ENCODE assay signal across 7 cellular contexts in the genomic region with DNA sequence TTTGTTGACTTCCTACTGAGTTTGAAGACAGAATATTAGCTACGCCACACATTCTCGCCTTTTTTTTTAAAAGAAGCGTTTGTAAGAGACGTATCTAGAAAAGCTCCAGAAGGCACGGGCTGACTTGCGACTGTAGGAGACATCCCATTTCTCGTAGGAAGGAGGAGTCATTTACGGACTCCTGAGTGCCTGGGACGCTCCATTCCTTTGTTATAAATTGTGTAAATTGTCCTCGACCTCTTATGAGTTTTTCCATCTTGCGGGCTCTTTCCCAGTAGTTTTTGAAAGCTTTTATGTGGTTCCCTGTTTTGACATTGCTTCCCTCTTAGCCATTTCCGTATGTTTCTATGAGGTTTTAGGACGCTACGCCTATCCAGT. TPM values are rescaled to one million over a fixed set of nuclear protein-coding genes. Genes with fewer than 3 reads are reported as not detected.
A peak's percentile ranks its signal among the peaks of the same experiment; 100 is the strongest.
DNase-seq lines count a peak whose midpoint lies in the region; ATAC-seq, FAIRE-seq and TF ChIP-seq lines count a peak whose summit lies in the region.

No MANE protein-coding gene starts in this region.

- no peaks in the 10 kb centered on the region for H4K20me1 ChIP-seq in GM23248 (ENCODE audit: insufficient read depth)
- peaks cover 7 to 16% of the 10 kb centered on the region in 2 experiments for H4K20me1 ChIP-seq in H1 (replicated peaks in 1 of 2; ENCODE audit: control insufficient read depth in 1 of 2, insufficient read depth in 2 of 2, low read length in 2 of 2)

- H3K27ac ChIP-seq in GM23248 (peak overlapping the region; percentile 47), H1 (ENCODE audit: low read depth, low read length) (no peak overlapping the region)

- no peak for FAIRE-seq in H1 (lab: Jason Lieb, UNC)

- H3K9me2 ChIP-seq in GM23248 (ENCODE audit: insufficient read depth) = no peaks in the 10 kb centered on the region

- no peak overlapping the region for H3K56ac ChIP-seq in H1 (replicated peaks; ENCODE audit: insufficient read length, low read depth, low read length)

- no peaks in the 10 kb centered on the region for H3K9me3 Mint-ChIP-seq in neural crest cell

- H2BK20ac ChIP-seq in H1 (ENCODE audit: low read length) = no peak overlapping the region

- H3K23ac ChIP-seq in H1 (ENCODE audit: insufficient read length) = no peak overlapping the region

- TF ChIP-seq CTCF in H1 (IDR thresholded peaks at IDR 0.05; ENCODE audit: control extremely low read depth in 1 of 3, insufficient read depth in 1 of 3, low read depth in 1 of 3, low read length in 3 of 3) (no peak), neural crest cell (conservative IDR thresholded peaks at IDR 0.05) (no peak)

- H2BK5ac ChIP-seq in H1 (ENCODE audit: low read depth, low read length) = no peak overlapping the region

- CTCF ChIA-PET in H1 (lab: Charles Lee; ENCODE audit: partially characterized antibody) = interaction anchor here (0.9 to 3.3 kb wide), 6 partner anchors 8 to 238 kb away, joined by 3 to 16 read pairs (median 4); no protein-coding TSS in a partner anchor

- H3K9me3 ChIP-seq in GM23248 (ENCODE audit: low read depth) (no peaks in the 10 kb centered on the region), H1 (ENCODE audit: insufficient read depth in 2 of 2, low read depth in 1 of 2, low read length in 1 of 2) (no peaks in the 10 kb centered on the region)

- H3K27ac Mint-ChIP-seq in neural crest cell (ENCODE audit: unreplicated experiment) = peak overlapping the region; percentile 1

- H3K4me2 ChIP-seq in GM23248 (ENCODE audit: unreplicated experiment) = peak overlapping the region; percentile 85
- H3K4me2 ChIP-seq in H1 (ENCODE audit: insufficient read depth in 1 of 2, low read depth in 2 of 2, low read length in 2 of 2) = peak overlapping the region; percentile 68 to 84

- H3K4me3 ChIP-seq in GM23248 = peak overlapping the region; percentile 87
- H3K4me3 ChIP-seq in H1 (ENCODE audit: extremely low read depth in 1 of 4, insufficient read depth in 2 of 4, low read depth in 3 of 4, low read length in 4 of 4) = peak overlapping the region; percentile 88 to 100 (median 94)

- ATAC-seq in HG02973 (IDR thresholded peaks at IDR 0.05; ENCODE audit: unreplicated experiment) (no peak), GM18498 (IDR thresholded peaks at IDR 0.05; ENCODE audit: unreplicated experiment) (no peak), HG03280 (IDR thresholded peaks at IDR 0.05; ENCODE audit: unreplicated experiment) (no peak)

- H3K14ac ChIP-seq in H1 (ENCODE audit: insufficient read length) = no peak overlapping the region

- H4K8ac ChIP-seq in H1 (ENCODE audit: extremely low read depth, insufficient read depth, low read length) = no peak overlapping the region

- peak overlapping the region; percentile 93 for H3K9ac ChIP-seq in GM23248
- H3K9ac ChIP-seq in H1 (replicated peaks in 1 of 4; ENCODE audit: extremely low read depth in 1 of 4, low read depth in 3 of 4, low read length in 3 of 4) = peak overlapping the region; percentile 61 to 92 (median 83)

- peaks cover 23% of the 10 kb centered on the region for H3K36me3 Mint-ChIP-seq in neural crest cell (ENCODE audit: low read depth)

- peaks cover 6% of the 10 kb centered on the region for H3K27me3 Mint-ChIP-seq in neural crest cell (ENCODE audit: low read depth)

- no peak overlapping the region for H3K4ac ChIP-seq in H1 (replicated peaks; ENCODE audit: insufficient read length, low read depth, low read length)

- H2AFZ ChIP-seq in GM23248 (peak overlapping the region; percentile 61), H1 (ENCODE audit: low read length) (no peak overlapping the region)

- no peak overlapping the region for H2BK120ac ChIP-seq in H1 (replicated peaks; ENCODE audit: low read depth, low read length)

- in situ Hi-C loops in GM23248 (cut with MboI) = no loop called here

- DNase-seq in GM23248 (peak; percentile 75), OCI-M1 (lab: John Stamatoyannopoulos, UW) (peak; percentile 39), H1 (ENCODE audit: low read depth in 1 of 2, low spot score in 2 of 2) (no peak), neural crest cell (ENCODE audit: low read depth, low spot score) (no peak)

- H3K4me3 Mint-ChIP-seq in neural crest cell = peak overlapping the region; percentile 86

- TF ChIP-seq POLR2A in H1 (IDR thresholded peaks at IDR 0.05; ENCODE audit: control extremely low read depth in 1 of 2, low read depth in 2 of 2, low read length in 2 of 2) = no peak

- no peak overlapping the region for H2AK5ac ChIP-seq in H1 (ENCODE audit: low read depth, low read length)

- H4K5ac ChIP-seq in H1 (ENCODE audit: insufficient read length, low read depth, low read length) = no peak overlapping the region

- no peak overlapping the region for H2BK12ac ChIP-seq in H1 (ENCODE audit: low read depth, low read length)

- H3K27me3 ChIP-seq in GM23248 (replicated peaks; ENCODE audit: insufficient read depth) (no peaks in the 10 kb centered on the region), H1 (replicated peaks in 1 of 4; ENCODE audit: control insufficient read depth in 3 of 4, extremely low read depth in 1 of 4, insufficient read depth in 3 of 4, low read length in 3 of 4) (peaks cover 0 to 16% (median 6%) of the 10 kb centered on the region in 4 experiments; a peak in 2 of 7 replicates)

- 1 to 4% methylated on average over 14 of the region's 14 CpGs for WGBS in GM23248 (ENCODE audit: low coverage in 1 of 2, low lambda C conversion rate in 2 of 2, missing lambda C conversion rate in 2 of 2), 2 experiments
- 10% methylated on average over 14 of the region's 14 CpGs; no CpG with 5 or more reads in 1 of the 2 experiments for WGBS in H1 (ENCODE audit: extremely low coverage in 1 of 2, insufficient coverage in 1 of 2, insufficient read length in 1 of 2, insufficient replicate concordance in 2 of 2, low coverage in 1 of 2, low lambda C conversion rate in 2 of 2, missing lambda C conversion rate in 1 of 2), 2 experiments

- TF ChIP-seq EP300 in H1 (IDR thresholded peaks at IDR 0.05; ENCODE audit: borderline replicate concordance in 1 of 2, low read depth in 2 of 2, low read length in 2 of 2) = no peak

- H4K91ac ChIP-seq in H1 (replicated peaks; ENCODE audit: insufficient read length, low read length) = no peak overlapping the region

- H3K4me1 ChIP-seq in GM23248 (ENCODE audit: insufficient read depth) = peaks cover 12% of the 10 kb centered on the region; the same call in 1 of the 2 replicates
- H3K4me1 ChIP-seq in H1 (replicated peaks in 1 of 4; ENCODE audit: control insufficient read depth in 3 of 4, insufficient read depth in 4 of 4, low read length in 3 of 4) = peaks cover 0 to 10% (median 7%) of the 10 kb centered on the region in 4 experiments; a peak in 6 of 7 replicates

- peaks cover 7% of the 10 kb centered on the region; the same call in 1 of the 2 replicates for H3F3A ChIP-seq in GM23248 (ENCODE audit: insufficient read depth)

- peaks cover 6% of the 10 kb centered on the region for H3K79me1 ChIP-seq in H1 (ENCODE audit: low read depth, low read length)

- H3K79me2 ChIP-seq in GM23248 (ENCODE audit: insufficient read depth) = peaks cover 58% of the 10 kb centered on the region
- peaks cover 5 to 41% of the 10 kb centered on the region in 2 experiments for H3K79me2 ChIP-seq in H1 (ENCODE audit: control insufficient read depth in 1 of 2, insufficient read depth in 2 of 2, low read length in 2 of 2)

- POLR2A ChIA-PET in H1 (lab: Charles Lee; ENCODE audit: partially characterized antibody) = interaction anchor here (0.8 to 7.8 kb wide), 10 partner anchors 9 to 266 kb away, joined by 3 to 96 read pairs (median 4); a partner anchor contains a TSS

- H3K4me1 Mint-ChIP-seq in neural crest cell = peaks cover 22% of the 10 kb centered on the region

- no peak overlapping the region for H2BK15ac ChIP-seq in H1 (ENCODE audit: low read length)

- no peak overlapping the region for H3K18ac ChIP-seq in H1 (ENCODE audit: extremely low read depth, low read length)

- no peak for TF ChIP-seq RAD21 in H1 (IDR thresholded peaks at IDR 0.05 in 1 of 2, conservative IDR thresholded peaks at IDR 0.05 in 1 of 2; ENCODE audit: low read depth in 2 of 2, low read length in 2 of 2)

- H3K36me3 ChIP-seq in GM23248 (ENCODE audit: low read depth) (0 out of 2 replicates have a peak, but pooled peaks cover 7% of the 10 kb centered on the region), H1 (ENCODE audit: control insufficient read depth in 2 of 4, insufficient read depth in 4 of 4, low read length in 3 of 4) (peaks cover 2 to 16% (median 7%) of the 10 kb centered on the region in 4 experiments; a peak in 6 of 8 replicates)

- peaks cover 9% of the 10 kb centered on the region; the same call in 1 of the 2 replicates for H3K23me2 ChIP-seq in H1 (ENCODE audit: low read depth, low read length)

RNA-seq across cellular contexts. Expression of a gene that starts 1.0 kb away (rescaled TPM):
- 74.4 and 81.1 TPM in 2 replicates for total RNA-seq in GM23248 (2014; rRNA removed; shearing (Covaris generic))
- 21.6 and 22.0 TPM in 2 replicates for polyA plus RNA-seq in GM23248 (2016; fragmentation: Nextera tagmentation; extraction: Ambion mirVana)
- 129 and 130 TPM in 2 replicates for total RNA-seq in H1 (2021; fragmentation: NEBNext Ultra II Directional; extraction: Animal tissue kit (Norgen Biotek cat#: 25700))
- polyA plus RNA-seq in H1 (2011; rRNA removed) = 70.1 and 98.6 TPM in 2 replicates
- 87.7 TPM for polyA plus RNA-seq in H1 (2011; cell fraction: cytosol; rRNA removed)
- polyA plus RNA-seq in H1 (2011; cell fraction: nucleus; rRNA removed) = 257 TPM
- polyA plus RNA-seq in H1 (2012, experiment 1 of 2) = 109 to 142 TPM (median 126 TPM) in 4 replicates
- polyA plus RNA-seq in H1 (2012, experiment 2 of 2) = 170 TPM
- 86.2 TPM for polyA plus RNA-seq in H1 (2013, experiment 1 of 2)
- 82.0 TPM for polyA plus RNA-seq in H1 (2013, experiment 2 of 2)
- polyA minus RNA-seq in H1 (2011; rRNA and poly(A)+ RNA removed) = 61.8 and 85.2 TPM in 2 replicates
- polyA minus RNA-seq in H1 (2011; cell fraction: cytosol; rRNA and poly(A)+ RNA removed) = 49.0 TPM
- polyA minus RNA-seq in H1 (2011; cell fraction: nucleus; rRNA and poly(A)+ RNA removed) = 101 TPM
- 191 and 198 TPM in 2 replicates for total RNA-seq in neural crest cell

RNA-seq across cellular contexts. Expression of a gene that starts 12.6 kb away (rescaled TPM):
- total RNA-seq in GM23248 (2014; rRNA removed; shearing (Covaris generic)) = 0.76 TPM in 1 of 2 replicates, not detected in the other
- polyA plus RNA-seq in GM23248 (2016; fragmentation: Nextera tagmentation; extraction: Ambion mirVana) = 0.39 and 1.5 TPM in 2 replicates
- total RNA-seq in H1 (2021; fragmentation: NEBNext Ultra II Directional; extraction: Animal tissue kit (Norgen Biotek cat#: 25700)) = 0.78 and 1.6 TPM in 2 replicates
- 0.51 and 1.1 TPM in 2 replicates for polyA plus RNA-seq in H1 (2011; rRNA removed)
- 1.8 TPM for polyA plus RNA-seq in H1 (2011; cell fraction: cytosol; rRNA removed)
- polyA plus RNA-seq in H1 (2011; cell fraction: nucleus; rRNA removed) = 9.9 TPM
- polyA plus RNA-seq in H1 (2012, experiment 1 of 2) = 2.0 to 2.4 TPM (median 2.2 TPM) in 4 replicates
- polyA plus RNA-seq in H1 (2012, experiment 2 of 2) = 0.16 TPM
- 0.91 TPM for polyA plus RNA-seq in H1 (2013, experiment 1 of 2)
- 1.4 TPM for polyA plus RNA-seq in H1 (2013, experiment 2 of 2)
- 0.44 and 0.59 TPM in 2 replicates for polyA minus RNA-seq in H1 (2011; rRNA and poly(A)+ RNA removed)
- not detected for polyA minus RNA-seq in H1 (2011; cell fraction: cytosol; rRNA and poly(A)+ RNA removed)
- 1.4 TPM for polyA minus RNA-seq in H1 (2011; cell fraction: nucleus; rRNA and poly(A)+ RNA removed)
- 0.93 and 1.4 TPM in 2 replicates for total RNA-seq in neural crest cell

RNA-seq across cellular contexts. Expression of a gene that starts 17.6 kb away (rescaled TPM):
- total RNA-seq in GM23248 (2014; rRNA removed; shearing (Covaris generic)) = 51.3 and 51.7 TPM in 2 replicates
- 59.4 and 61.8 TPM in 2 replicates for polyA plus RNA-seq in GM23248 (2016; fragmentation: Nextera tagmentation; extraction: Ambion mirVana)
- 50.6 and 51.1 TPM in 2 replicates for total RNA-seq in H1 (2021; fragmentation: NEBNext Ultra II Directional; extraction: Animal tissue kit (Norgen Biotek cat#: 25700))
- polyA plus RNA-seq in H1 (2011; rRNA removed) = 137 and 140 TPM in 2 replicates
- 121 TPM for polyA plus RNA-seq in H1 (2011; cell fraction: cytosol; rRNA removed)
- polyA plus RNA-seq in H1 (2011; cell fraction: nucleus; rRNA removed) = 84.2 TPM
- 43.0 to 79.6 TPM (median 72.6 TPM) in 4 replicates for polyA plus RNA-seq in H1 (2012, experiment 1 of 2)
- polyA plus RNA-seq in H1 (2012, experiment 2 of 2) = 108 TPM
- polyA plus RNA-seq in H1 (2013, experiment 1 of 2) = 44.8 TPM
- polyA plus RNA-seq in H1 (2013, experiment 2 of 2) = 44.7 TPM
- polyA minus RNA-seq in H1 (2011; rRNA and poly(A)+ RNA removed) = 15.6 and 18.5 TPM in 2 replicates
- polyA minus RNA-seq in H1 (2011; cell fraction: cytosol; rRNA and poly(A)+ RNA removed) = 17.9 TPM
- 27.5 TPM for polyA minus RNA-seq in H1 (2011; cell fraction: nucleus; rRNA and poly(A)+ RNA removed)
- total RNA-seq in neural crest cell = 27.8 and 31.0 TPM in 2 replicates

RNA-seq across cellular contexts. Expression of a gene that starts 33.5 kb away (rescaled TPM):
- total RNA-seq in GM23248 (2014; rRNA removed; shearing (Covaris generic)) = 0.89 and 1.4 TPM in 2 replicates
- 1.1 and 1.4 TPM in 2 replicates for polyA plus RNA-seq in GM23248 (2016; fragmentation: Nextera tagmentation; extraction: Ambion mirVana)
- 0.86 and 0.97 TPM in 2 replicates for total RNA-seq in H1 (2021; fragmentation: NEBNext Ultra II Directional; extraction: Animal tissue kit (Norgen Biotek cat#: 25700))
- 0.12 and 0.33 TPM in 2 replicates for polyA plus RNA-seq in H1 (2011; rRNA removed)
- polyA plus RNA-seq in H1 (2011; cell fraction: cytosol; rRNA removed) = 0.45 TPM
- polyA plus RNA-seq in H1 (2011; cell fraction: nucleus; rRNA removed) = 2.4 TPM
- 0.47 to 1.1 TPM (median 0.87 TPM) in 4 replicates for polyA plus RNA-seq in H1 (2012, experiment 1 of 2)
- polyA plus RNA-seq in H1 (2012, experiment 2 of 2) = 0.31 TPM
- 0.26 TPM for polyA plus RNA-seq in H1 (2013, experiment 1 of 2)
- polyA plus RNA-seq in H1 (2013, experiment 2 of 2) = 0.26 TPM
- 0.02 and 0.03 TPM in 2 replicates for polyA minus RNA-seq in H1 (2011; rRNA and poly(A)+ RNA removed)
- polyA minus RNA-seq in H1 (2011; cell fraction: cytosol; rRNA and poly(A)+ RNA removed) = not detected
- 0.80 TPM for polyA minus RNA-seq in H1 (2011; cell fraction: nucleus; rRNA and poly(A)+ RNA removed)
- total RNA-seq in neural crest cell = 2.8 and 3.3 TPM in 2 replicates

RNA-seq across cellular contexts. Expression of a gene that starts 40.4 kb away (rescaled TPM):
- 71.1 and 84.6 TPM in 2 replicates for total RNA-seq in GM23248 (2014; rRNA removed; shearing (Covaris generic))
- polyA plus RNA-seq in GM23248 (2016; fragmentation: Nextera tagmentation; extraction: Ambion mirVana) (295 and 302 TPM in 2 replicates), H1 (2011; rRNA removed) (226 and 246 TPM in 2 replicates)
- total RNA-seq in H1 (2021; fragmentation: NEBNext Ultra II Directional; extraction: Animal tissue kit (Norgen Biotek cat#: 25700)) = 109 and 111 TPM in 2 replicates
- polyA plus RNA-seq in H1 (2011; cell fraction: cytosol; rRNA removed) = 187 TPM
- polyA plus RNA-seq in H1 (2011; cell fraction: nucleus; rRNA removed) = 299 TPM
- polyA plus RNA-seq in H1 (2012, experiment 1 of 2) = 83.0 to 153 TPM (median 142 TPM) in 4 replicates
- polyA plus RNA-seq in H1 (2012, experiment 2 of 2) = 164 TPM
- polyA plus RNA-seq in H1 (2013, experiment 1 of 2) = 122 TPM
- polyA plus RNA-seq in H1 (2013, experiment 2 of 2) = 112 TPM
- 13.8 and 14.5 TPM in 2 replicates for polyA minus RNA-seq in H1 (2011; rRNA and poly(A)+ RNA removed)
- polyA minus RNA-seq in H1 (2011; cell fraction: cytosol; rRNA and poly(A)+ RNA removed) = 33.1 TPM
- polyA minus RNA-seq in H1 (2011; cell fraction: nucleus; rRNA and poly(A)+ RNA removed) = 44.8 TPM
- 170 and 175 TPM in 2 replicates for total RNA-seq in neural crest cell

Comparison
In these comparisons a context has a peak if more than half of its experiments do, and no peak if none do; other contexts are left out.
1. DNase-seq: peak in GM23248 (single experiment) and OCI-M1 (single experiment); none in H1 (0 of 2) and neural crest cell (single experiment).